ENCODE assay signal across 8 cellular contexts in genomic region chr16:14630620-14631330, GRCh38. TPM values are rescaled to one million over a fixed set of nuclear protein-coding genes. Genes with fewer than 3 reads are reported as not detected.
DNase-seq lines count a peak whose midpoint lies in the region; ATAC-seq and TF ChIP-seq lines count a peak whose summit lies in the region.
"Not testable (repeated sequence)": the region's sequence is repeated elsewhere in the genome, so short reads cannot be mapped to it uniquely, and the experiment has no call there.

No MANE protein-coding gene starts in this region.

- H3K27ac Mint-ChIP-seq in activated naive CD8-positive, alpha-beta T cell treated with anti-CD3 and anti-CD28 coated beads for 36 hours = peak overlapping the region; percentile 98
- H3K27ac Mint-ChIP-seq in immature natural killer cell = peak overlapping the region; percentile 99 to 100 (median 100)
- H3K27ac Mint-ChIP-seq in stimulated activated naive CD8-positive, alpha-beta T cell treated with anti-CD3 and anti-CD28 coated beads, Interleukin-15, amount 100 ng/mL, for 72 hours = peak overlapping the region; percentile 96 to 97

- H3K36me3 Mint-ChIP-seq in activated naive CD8-positive, alpha-beta T cell treated with anti-CD3 and anti-CD28 coated beads for 36 hours = peaks cover 45% of the 10 kb centered on the region
- H3K36me3 Mint-ChIP-seq in immature natural killer cell = peaks cover 1 to 12% (median 9%) of the 10 kb centered on the region in 3 donors

- TF ChIP-seq CTCF in AG10803 (conservative IDR thresholded peaks at IDR 0.05; ENCODE audit: low read length); SK-N-SH (IDR thresholded peaks at IDR 0.05); neural cell (IDR thresholded peaks at IDR 0.05; ENCODE audit: poor library complexity, severe bottlenecking): not testable (repeated sequence)

- not testable (repeated sequence) for H3K9me2 ChIP-seq in SK-N-SH; neural cell (ENCODE audit: insufficient read depth, low read length)

- H3K27ac ChIP-seq in HUES6 (ENCODE audit: low read depth, low read length) = peak overlapping the region; percentile 50; the same call in 1 of the 2 replicates
- peak overlapping the region; percentile 79 to 82 for H3K27ac ChIP-seq in SK-N-SH (ENCODE audit: low read depth in 2 of 2, low read length in 1 of 2)
- peak overlapping the region; percentile 78 for H3K27ac ChIP-seq in neural cell (ENCODE audit: low read length)

- H3K79me2 ChIP-seq in SK-N-SH (ENCODE audit: insufficient read depth) (peaks cover 65% of the 10 kb centered on the region), neural cell (replicated peaks; ENCODE audit: insufficient read depth, low read length) (peaks cover 26% of the 10 kb centered on the region)

- WGBS in SK-N-SH (ENCODE audit: low lambda C conversion rate) = 84% methylated on average over 29 of the region's 29 CpGs

- CTCF ChIA-PET in SK-N-SH (lab: Yijun Ruan, JAX) = not testable (repeated sequence)

- TF ChIP-seq RAD21 in SK-N-SH (IDR thresholded peaks at IDR 0.05; ENCODE audit: low read length); neural cell (conservative IDR thresholded peaks at IDR 0.05): not testable (repeated sequence)

- peak overlapping the region; percentile 46 for H3K4me3 ChIP-seq in AG10803 (ENCODE audit: low read length)
- H3K4me3 ChIP-seq in HUES6 (ENCODE audit: low read depth, low read length) = peak overlapping the region; percentile 89
- H3K4me3 ChIP-seq in SK-N-SH (ENCODE audit: low read depth in 2 of 2, low read length in 1 of 2) = peak overlapping the region; percentile 24 to 77; a peak in 2 of 4 replicates
- peak overlapping the region; percentile 41 for H3K4me3 ChIP-seq in endocrine pancreas (ENCODE audit: control insufficient read depth, insufficient read depth, low read length)
- peak overlapping the region; percentile 93 for H3K4me3 ChIP-seq in neural cell (ENCODE audit: low read length)

- H4K20me1 ChIP-seq in SK-N-SH (ENCODE audit: insufficient read depth) = peaks cover 23% of the 10 kb centered on the region
- H4K20me1 ChIP-seq in neural cell (ENCODE audit: insufficient read depth) = not testable (repeated sequence)

- peak overlapping the region; percentile 100 for H3K4me3 Mint-ChIP-seq in activated naive CD8-positive, alpha-beta T cell treated with anti-CD3 and anti-CD28 coated beads for 36 hours
- H3K4me3 Mint-ChIP-seq in immature natural killer cell = peak overlapping the region; percentile 96 to 100 (median 100)
- peak overlapping the region; percentile 88 to 96 for H3K4me3 Mint-ChIP-seq in stimulated activated naive CD8-positive, alpha-beta T cell treated with anti-CD3 and anti-CD28 coated beads, Interleukin-15, amount 100 ng/mL, for 72 hours

- not testable (repeated sequence) for H3K27me3 ChIP-seq in HUES6 (ENCODE audit: control insufficient read depth, insufficient read depth, low read length); SK-N-SH (ENCODE audit: insufficient read depth); endocrine pancreas (ENCODE audit: control insufficient read depth, insufficient read depth, low read length); neural cell (ENCODE audit: insufficient read depth, low read depth, low read length)

- POLR2A ChIA-PET in SK-N-SH (lab: Yijun Ruan, JAX) = not testable (repeated sequence)

- not testable (repeated sequence) for H3K9me3 Mint-ChIP-seq in activated naive CD8-positive, alpha-beta T cell treated with anti-CD3 and anti-CD28 coated beads for 36 hours; immature natural killer cell; stimulated activated naive CD8-positive, alpha-beta T cell treated with anti-CD3 and anti-CD28 coated beads, Interleukin-15, amount 100 ng/mL, for 72 hours

- H3F3A ChIP-seq in SK-N-SH (replicated peaks; ENCODE audit: insufficient read depth) = peaks cover 11% of the 10 kb centered on the region
- H3F3A ChIP-seq in neural cell (ENCODE audit: insufficient read depth, low read length, poor library complexity, severe bottlenecking) = not testable (repeated sequence)

- H3K4me2 ChIP-seq in SK-N-SH = peak overlapping the region; percentile 68
- peak overlapping the region; percentile 41 for H3K4me2 ChIP-seq in neural cell (ENCODE audit: low read length)

- peaks cover 29% of the 10 kb centered on the region for H3K36me3 ChIP-seq in HUES6 (ENCODE audit: control insufficient read depth, insufficient read depth, low read length)
- peaks cover 11 to 30% of the 10 kb centered on the region in 2 experiments for H3K36me3 ChIP-seq in SK-N-SH (replicated peaks in 1 of 2; ENCODE audit: control insufficient read depth in 1 of 2, insufficient read depth in 2 of 2, low read length in 1 of 2)
- not testable (repeated sequence) for H3K36me3 ChIP-seq in endocrine pancreas (ENCODE audit: control insufficient read depth, insufficient read depth, low read length); neural cell (ENCODE audit: insufficient read depth, low read length)

- not testable (repeated sequence) for TF ChIP-seq EP300 in SK-N-SH (IDR thresholded peaks at IDR 0.05; ENCODE audit: borderline replicate concordance in 1 of 2, low read depth in 1 of 2, low read length in 1 of 2); neural cell (conservative IDR thresholded peaks at IDR 0.05; ENCODE audit: poor library complexity, severe bottlenecking)

- peak overlapping the region; percentile 74 for H3K9ac ChIP-seq in HUES6 (ENCODE audit: low read length)
- H3K9ac ChIP-seq in SK-N-SH = peak overlapping the region; percentile 97; the same call in 1 of the 2 replicates
- not testable (repeated sequence) for H3K9ac ChIP-seq in endocrine pancreas (ENCODE audit: control insufficient read depth, insufficient read depth, low read length)
- peak overlapping the region; percentile 92 for H3K9ac ChIP-seq in neural cell (ENCODE audit: low read length)

- peaks cover 49% of the 10 kb centered on the region for H3K4me1 Mint-ChIP-seq in activated naive CD8-positive, alpha-beta T cell treated with anti-CD3 and anti-CD28 coated beads for 36 hours
- peaks cover 63 to 78% of the 10 kb centered on the region in 2 donors for H3K4me1 Mint-ChIP-seq in immature natural killer cell
- peaks cover 59% of the 10 kb centered on the region for H3K4me1 Mint-ChIP-seq in stimulated activated naive CD8-positive, alpha-beta T cell treated with anti-CD3 and anti-CD28 coated beads, Interleukin-15, amount 100 ng/mL, for 72 hours

- not testable (repeated sequence) for ATAC-seq in stimulated activated naive CD8-positive, alpha-beta T cell treated with anti-CD3 and anti-CD28 coated beads, Interleukin-15, amount 100 ng/mL, for 72 hours

- H3K4me1 ChIP-seq in HUES6 (ENCODE audit: control insufficient read depth, insufficient read depth, low read length) = peaks cover 24% of the 10 kb centered on the region
- H3K4me1 ChIP-seq in SK-N-SH (ENCODE audit: control insufficient read depth in 1 of 2, insufficient read depth in 2 of 2, low read depth in 1 of 2, low read length in 1 of 2) = peaks cover 12 to 17% of the 10 kb centered on the region in 2 experiments; a peak in 3 of 4 replicates
- not testable (repeated sequence) for H3K4me1 ChIP-seq in endocrine pancreas (ENCODE audit: control insufficient read depth, insufficient read depth, low read length)

- not testable (repeated sequence) for H3K9me3 ChIP-seq in HUES6 (ENCODE audit: control insufficient read depth, insufficient read depth, low read depth, low read length); SK-N-SH; endocrine pancreas (ENCODE audit: control insufficient read depth, low read length); neural cell (ENCODE audit: low read length)

- peak overlapping the region; percentile 81; the same call in 1 of the 2 replicates for H2AFZ ChIP-seq in SK-N-SH (ENCODE audit: low read depth)
- H2AFZ ChIP-seq in neural cell (ENCODE audit: low read depth, low read length) = not testable (repeated sequence)

- DNase-seq in AG10803 (ENCODE audit: low read depth); SK-N-SH; activated naive CD8-positive, alpha-beta T cell treated with anti-CD3 and anti-CD28 coated beads for 36 hours; immature natural killer cell: not testable (repeated sequence)
- DNase-seq in stimulated activated naive CD8-positive, alpha-beta T cell treated with anti-CD3 and anti-CD28 coated beads, Interleukin-15, amount 100 ng/mL, for 72 hours = peak in 1 of 2 donors; percentile 9

- not testable (repeated sequence) for H3K27me3 Mint-ChIP-seq in activated naive CD8-positive, alpha-beta T cell treated with anti-CD3 and anti-CD28 coated beads for 36 hours; stimulated activated naive CD8-positive, alpha-beta T cell treated with anti-CD3 and anti-CD28 coated beads, Interleukin-15, amount 100 ng/mL, for 72 hours
- H3K27me3 Mint-ChIP-seq in immature natural killer cell (ENCODE audit: low read depth in 3 of 3) = peaks cover 17 to 31% (median 18%) of the 10 kb centered on the region in 3 donors

RNA-seq across cellular contexts. Expression of gene PARN, which starts 0.7 kb away (rescaled TPM):
- polyA plus RNA-seq in SK-N-SH (2012; rRNA removed) = 20.5 and 24.6 TPM in 2 replicates
- 26.8 and 31.7 TPM in 2 replicates for polyA plus RNA-seq in SK-N-SH (2012; cell fraction: cytosol; rRNA removed)
- 29.1 and 33.5 TPM in 2 replicates for polyA plus RNA-seq in SK-N-SH (2012; cell fraction: nucleus; rRNA removed)
- total RNA-seq in activated naive CD8-positive, alpha-beta T cell treated with anti-CD3 and anti-CD28 coated beads for 36 hours = 10 to 100 TPM; 50.8 to 50.9 TPM
- 10 to 100 TPM; 36.3 to 60.4 (median 52.9) TPM for polyA plus RNA-seq in immature natural killer cell
- 19.1 and 22.3 TPM in 2 replicates for polyA plus RNA-seq in neural cell
- 32.4 and 36.7 TPM in 2 replicates for polyA minus RNA-seq in neural cell

RNA-seq across cellular contexts. Expression of gene BFAR, which starts 2.0 kb away (rescaled TPM):
- polyA plus RNA-seq in SK-N-SH (2012; rRNA removed) (48.3 and 67.5 TPM in 2 replicates), immature natural killer cell (10 to 100 TPM; 33.7 to 48.0 (median 44.2) TPM), neural cell (63.5 and 80.2 TPM in 2 replicates)
- polyA plus RNA-seq in SK-N-SH (2012; cell fraction: cytosol; rRNA removed) = 66.9 and 70.9 TPM in 2 replicates
- 22.5 and 37.6 TPM in 2 replicates for polyA plus RNA-seq in SK-N-SH (2012; cell fraction: nucleus; rRNA removed)
- total RNA-seq in activated naive CD8-positive, alpha-beta T cell treated with anti-CD3 and anti-CD28 coated beads for 36 hours = 10 to 100 TPM; 72.1 to 75.7 TPM
- polyA minus RNA-seq in neural cell = 107 and 118 TPM in 2 replicates

Comparison
In these comparisons a context has a peak if more than half of its experiments do, and no peak if none do; other contexts are left out.
1. H3K4me3 ChIP-seq: peak in every context shown above with its lines; median percentile 93 in neural cell; 89 in HUES6; 50 in SK-N-SH; 46 in AG10803; 41 in endocrine pancreas.